Comparison of ENCODE assay signal across 10 cellular contexts in genomic region chr7:136067277-136067676, GRCh38.
"Had no signal": no experiment of that assay in that cellular context is flagged by ENCODE, and none has a peak within 500 bp of the region (broad histone marks: within the 10 kb centered on the region; RNA-seq: fewer than 3 reads in every experiment).

No MANE protein-coding gene starts in this region.

- ATAC-seq: GM23338, HCT116 had no signal

- H3K4me3 ChIP-seq: GM23338, HAP-1 had no signal

- DNase-seq: H7, HFFc6, IMR-90, KBM-7 had no signal

- H3K9me3 ChIP-seq: HAP-1 had no signal

- H3K9ac ChIP-seq: KMS-11 had no signal

- H3K27ac ChIP-seq: KMS-11 had no signal

- H3K4me1 ChIP-seq: HAP-1 had no signal

- H3K4me2 ChIP-seq: GM23338, KMS-11 had no signal

- H2AFZ ChIP-seq: GM23338 had no signal

- FAIRE-seq: H1, HTR-8/SVneo had no signal

- H3K36me3 ChIP-seq: HAP-1 had no signal
